In the genomic region with DNA sequence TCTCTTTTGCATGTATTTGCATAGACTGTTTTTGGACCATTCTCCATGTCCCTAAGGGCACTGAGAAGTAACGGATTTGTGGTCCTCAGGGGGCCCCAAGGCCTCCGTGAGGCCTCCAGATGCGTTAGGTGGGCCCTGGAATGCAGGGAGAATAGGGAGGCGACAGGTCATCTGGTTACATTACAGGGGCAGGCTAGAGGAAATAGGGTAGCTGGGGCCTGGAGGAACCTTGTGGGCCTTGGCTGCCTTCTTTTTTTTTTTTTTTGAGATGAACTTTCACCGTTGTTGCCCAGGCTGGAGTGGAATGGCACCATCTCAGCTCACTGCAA, we compare ENCODE assay signal across 18 cellular contexts. TPM values are rescaled to one million over a fixed set of nuclear protein-coding genes. Genes with fewer than 3 reads are reported as not detected.
A peak's percentile ranks its signal among the peaks of the same experiment; 100 is the strongest.
DNase-seq lines count a peak whose midpoint lies in the region; ATAC-seq and TF ChIP-seq lines count a peak whose summit lies in the region.
"Had no signal": no experiment of that assay in that cellular context is flagged by ENCODE, and none has a peak within 500 bp of the region (broad histone marks: within the 10 kb centered on the region; RNA-seq: fewer than 3 reads in every experiment).

No MANE protein-coding gene starts in this region.

- H3K4me1 Mint-ChIP-seq in CD4-positive, alpha-beta T cell (ENCODE audit: low read depth), result peaks cover 61% of the 10 kb centered on the region
- peaks cover 15% of the 10 kb centered on the region for H3K4me1 Mint-ChIP-seq in GM23338
- peaks cover 59% of the 10 kb centered on the region for H3K4me1 Mint-ChIP-seq in activated naive CD8-positive, alpha-beta T cell treated with anti-CD3 and anti-CD28 coated beads for 36 hours
- H3K4me1 Mint-ChIP-seq in natural killer cell, result peaks cover 37 to 54% of the 10 kb centered on the region in 2 donors

- no peaks in the 10 kb centered on the region for H3K27me3 Mint-ChIP-seq in CD4-positive, alpha-beta T cell
- H3K27me3 Mint-ChIP-seq in GM23338 (ENCODE audit: insufficient read depth, low read depth, poor library complexity), result peaks cover 22% of the 10 kb centered on the region
- H3K27me3 Mint-ChIP-seq in activated naive CD8-positive, alpha-beta T cell treated with anti-CD3 and anti-CD28 coated beads for 36 hours, result no peaks in the 10 kb centered on the region
- H3K27me3 Mint-ChIP-seq in natural killer cell (ENCODE audit: low read depth in 2 of 2), result no peaks in the 10 kb centered on the region

- H3K4me3 Mint-ChIP-seq in CD4-positive, alpha-beta T cell, result no peak overlapping the region
- no peak overlapping the region for H3K4me3 Mint-ChIP-seq in GM23338
- H3K4me3 Mint-ChIP-seq in activated naive CD8-positive, alpha-beta T cell treated with anti-CD3 and anti-CD28 coated beads for 36 hours, result no peak overlapping the region
- H3K4me3 Mint-ChIP-seq in natural killer cell, result peak overlapping the region; percentile 86

- H3K4me1 ChIP-seq in GM23338 (ENCODE audit: insufficient read depth), result no peaks in the 10 kb centered on the region
- H3K4me1 ChIP-seq: breast epithelium had no signal

- no peaks in the 10 kb centered on the region for H3K9me2 ChIP-seq in GM23338 (ENCODE audit: insufficient read depth)

- H3K79me2 ChIP-seq in GM23338 (replicated peaks; ENCODE audit: insufficient read depth), result no peaks in the 10 kb centered on the region

- peak overlapping the region; percentile 94 for H3K27ac Mint-ChIP-seq in CD4-positive, alpha-beta T cell
- peak overlapping the region; percentile 23; the same call in 1 of the 2 replicates for H3K27ac Mint-ChIP-seq in GM23338
- H3K27ac Mint-ChIP-seq in activated naive CD8-positive, alpha-beta T cell treated with anti-CD3 and anti-CD28 coated beads for 36 hours, result peak overlapping the region; percentile 89
- H3K27ac Mint-ChIP-seq in natural killer cell, result peak overlapping the region; percentile 95 to 97

- no peaks in the 10 kb centered on the region for H3K36me3 Mint-ChIP-seq in CD4-positive, alpha-beta T cell (ENCODE audit: low read depth)
- H3K36me3 Mint-ChIP-seq in GM23338 (ENCODE audit: low read depth) (no peaks in the 10 kb centered on the region; the same call in 2 of the 3 replicates), natural killer cell (no peaks in the 10 kb centered on the region)
- peaks cover 3% of the 10 kb centered on the region for H3K36me3 Mint-ChIP-seq in activated naive CD8-positive, alpha-beta T cell treated with anti-CD3 and anti-CD28 coated beads for 36 hours

- H2AFZ ChIP-seq in GM23338, result no peak overlapping the region

- TF ChIP-seq CTCF in CD4-positive, alpha-beta T cell (IDR thresholded peaks at IDR 0.05), result no peak
- TF ChIP-seq CTCF in GM23338 (conservative IDR thresholded peaks at IDR 0.05; ENCODE audit: low read depth in 2 of 2) (no peak), natural killer cell (IDR thresholded peaks at IDR 0.05) (no peak)

- H3K27me3 ChIP-seq in CD4-positive, alpha-beta T cell (ENCODE audit: control insufficient read depth, insufficient read depth, low read length), result no peaks in the 10 kb centered on the region
- no peaks in the 10 kb centered on the region for H3K27me3 ChIP-seq in GM23338 (ENCODE audit: insufficient read depth)
- H3K27me3 ChIP-seq: breast epithelium, dorsolateral prefrontal cortex, esophagus squamous epithelium had no signal

- H4K20me1 ChIP-seq in GM23338 (replicated peaks; ENCODE audit: insufficient read depth), result no peaks in the 10 kb centered on the region

- no peak overlapping the region for H3K4me2 ChIP-seq in GM23338

- no peak for ATAC-seq in CD4-positive, alpha-beta T cell (ENCODE audit: poor library complexity)
- ATAC-seq in GM23338 (no peak), natural killer cell (no peak), GM21447 (IDR thresholded peaks at IDR 0.05; ENCODE audit: unreplicated experiment) (no peak), GM21423 (IDR thresholded peaks at IDR 0.05; ENCODE audit: unreplicated experiment) (no peak)
- ATAC-seq: PC-3 had no signal

- H3K36me3 ChIP-seq in GM23338 (ENCODE audit: insufficient read depth), result no peaks in the 10 kb centered on the region
- H3K36me3 ChIP-seq: breast epithelium, esophagus squamous epithelium, thoracic aorta had no signal

- H3K27ac ChIP-seq in CD4-positive, alpha-beta T cell (ENCODE audit: low read depth, low read length), result no peak overlapping the region
- H3K27ac ChIP-seq in GM23338 (ENCODE audit: low read depth), result no peak overlapping the region
- H3K27ac ChIP-seq: breast epithelium, dorsolateral prefrontal cortex, esophagus squamous epithelium, thoracic aorta had no signal

- H3K9me3 Mint-ChIP-seq in CD4-positive, alpha-beta T cell, result no peaks in the 10 kb centered on the region
- H3K9me3 Mint-ChIP-seq in GM23338, result no peaks in the 10 kb centered on the region
- H3K9me3 Mint-ChIP-seq in activated naive CD8-positive, alpha-beta T cell treated with anti-CD3 and anti-CD28 coated beads for 36 hours, result peaks cover 2% of the 10 kb centered on the region
- peaks cover 0 to 2% of the 10 kb centered on the region in 2 donors for H3K9me3 Mint-ChIP-seq in natural killer cell

- POLR2A ChIA-PET in CD4-positive, alpha-beta T cell (lab: Charles Lee), result interaction anchor here (0.6 to 20.9 kb wide), 3 partner anchors 10 to 22 kb away, joined by 4 to 506 read pairs (median 217); a partner anchor contains a TSS

- CTCF ChIA-PET in CD4-positive, alpha-beta T cell (lab: Charles Lee), result no interaction called here

- no peaks in the 10 kb centered on the region for H3F3A ChIP-seq in GM23338 (replicated peaks; ENCODE audit: low read depth)

- intact Hi-C loops in CD4-positive, alpha-beta T cell (cut with DNase I, micrococcal nuclease), result no loop called here
- intact Hi-C loops in natural killer cell (cut with micrococcal nuclease), result loop anchor here (2.0 kb wide), 1 partner anchor 15 kb away; no protein-coding TSS in a partner anchor

- no peaks in the 10 kb centered on the region for H3K9me3 ChIP-seq in CD4-positive, alpha-beta T cell (ENCODE audit: control insufficient read depth, low read length)
- H3K9me3 ChIP-seq: breast epithelium, esophagus squamous epithelium, thoracic aorta had no signal

- H3K4me3 ChIP-seq in GM23338, result no peak overlapping the region
- H3K4me3 ChIP-seq: breast epithelium, dorsolateral prefrontal cortex, esophagus squamous epithelium, thoracic aorta had no signal

- no peak for DNase-seq in CD4-positive, alpha-beta T cell
- DNase-seq in GM23338 (ENCODE audit: low spot score) (no peak), natural killer cell (no peak)
- DNase-seq in activated naive CD8-positive, alpha-beta T cell treated with anti-CD3 and anti-CD28 coated beads for 36 hours, result no peak
- DNase-seq in activated CD4-positive, CD25-positive, alpha-beta regulatory T cell treated with anti-CD3 and anti-CD28 coated beads, Interleukin-2, amount 50 U/mL, for 72 hours, result no peak
- DNase-seq: activated gamma-delta T cell treated with Interleukin-2 at 50 U/mL for 16 hours; AML-193; DMS53; dorsolateral prefrontal cortex; esophagus squamous epithelium; glutamatergic neuron; NCI-H2081 treated with DMSO at 0.1 percent for 48 hours; PC-3; stimulated activated CD4-positive, alpha-beta T cell treated with anti-CD3 and anti-CD28 coated beads, Interleukin-2, amount 100 ng/mL, for 48 hours had no signal

RNA-seq across cellular contexts. Expression of a gene that starts 28.9 kb away (rescaled TPM):
- total RNA-seq in CD4-positive, alpha-beta T cell, result 1,000 to 10,000 TPM; 1,602 to 1,631 TPM
- 37.9 and 43.0 TPM in 2 replicates for total RNA-seq in GM23338 (2014; rRNA removed; shearing (Covaris generic))
- polyA plus RNA-seq in GM23338 (2016; fragmentation: Nextera tagmentation; extraction: Ambion mirVana), result 38.4 and 39.6 TPM in 2 replicates
- 10 to 100 TPM; 58.2 to 58.4 TPM for total RNA-seq in activated naive CD8-positive, alpha-beta T cell treated with anti-CD3 and anti-CD28 coated beads for 36 hours
- total RNA-seq in natural killer cell, result 100 to 1,000 TPM; 376 to 428 (median 418) TPM

Comparison
In these comparisons a context has a peak if more than half of its experiments do, and no peak if none do; other contexts are left out.
1. H3K27ac Mint-ChIP-seq: peak in every context shown above with its lines; median percentile 96 in natural killer cell; 94 in CD4-positive, alpha-beta T cell; 89 in activated naive CD8-positive, alpha-beta T cell treated with anti-CD3 and anti-CD28 coated beads for 36 hours; 23 in GM23338.